22 cellular contexts compared by ENCODE assay signal in genomic region chrX:132744470-132744869, GRCh38.
"Had no signal": no experiment of that assay in that cellular context is flagged by ENCODE, and none has a peak within 500 bp of the region (broad histone marks: within the 10 kb centered on the region; RNA-seq: fewer than 3 reads in every experiment).

No MANE protein-coding gene starts in this region.

- H3K27me3 Mint-ChIP-seq: activated B cell treated with CpG ODN at 0.5 μM for 24 hours; activated CD4-positive, alpha-beta memory T cell treated with anti-CD3 and anti-CD28 coated beads for 36 hours; activated CD4-positive, alpha-beta T cell treated with anti-CD3 and anti-CD28 coated beads, Interleukin-2, amount 10 ng/mL, durations not matched to agents 24 days and 14 days; activated naive CD8-positive, alpha-beta T cell treated with anti-CD3 and anti-CD28 coated beads for 36 hours had no signal

- H3K27me3 ChIP-seq: brain microvascular endothelial cell, cardiac muscle cell had no signal

- H3K9me3 Mint-ChIP-seq: activated B cell treated with CpG ODN at 0.5 μM for 24 hours; activated CD4-positive, alpha-beta memory T cell treated with anti-CD3 and anti-CD28 coated beads for 36 hours; activated CD4-positive, alpha-beta T cell treated with anti-CD3 and anti-CD28 coated beads, Interleukin-2, amount 10 ng/mL, durations not matched to agents 24 days and 14 days; activated naive CD4-positive, alpha-beta T cell treated with anti-CD3 and anti-CD28 coated beads, Interleukin-2, amount 10 ng/mL, durations not matched to agents 7 days and 5 days; activated naive CD8-positive, alpha-beta T cell treated with anti-CD3 and anti-CD28 coated beads for 36 hours; activated T-cell treated with anti-CD3 and anti-CD28 coated beads, Interleukin-2, amount 50 U/mL, for 24 hours; activated T-helper 17 cell treated with anti-CD3 and anti-CD28 coated beads, Interleukin-2, amount 50 U/mL, for 72 hours had no signal

- ATAC-seq: activated T-helper 17 cell treated with anti-CD3 and anti-CD28 coated beads, Interleukin-2, amount 50 U/mL, for 72 hours; T-helper 17 cell had no signal

- H3K4me3 Mint-ChIP-seq: activated B cell treated with CpG ODN at 0.5 μM for 24 hours; activated CD4-positive, alpha-beta memory T cell treated with anti-CD3 and anti-CD28 coated beads for 36 hours; activated CD4-positive, alpha-beta T cell treated with anti-CD3 and anti-CD28 coated beads, Interleukin-2, amount 10 ng/mL, durations not matched to agents 24 days and 14 days; activated naive CD4-positive, alpha-beta T cell treated with anti-CD3 and anti-CD28 coated beads, Interleukin-2, amount 10 ng/mL, durations not matched to agents 7 days and 5 days; activated naive CD8-positive, alpha-beta T cell treated with anti-CD3 and anti-CD28 coated beads for 36 hours; activated T-cell treated with anti-CD3 and anti-CD28 coated beads, Interleukin-2, amount 50 U/mL, for 24 hours; activated T-helper 17 cell treated with anti-CD3 and anti-CD28 coated beads, Interleukin-2, amount 50 U/mL, for 72 hours; T-helper 17 cell had no signal

- FAIRE-seq: TTC549 had no signal

- H3K36me3 Mint-ChIP-seq: activated CD4-positive, alpha-beta memory T cell treated with anti-CD3 and anti-CD28 coated beads for 36 hours; activated naive CD4-positive, alpha-beta T cell treated with anti-CD3 and anti-CD28 coated beads, Interleukin-2, amount 10 ng/mL, durations not matched to agents 7 days and 5 days; activated naive CD8-positive, alpha-beta T cell treated with anti-CD3 and anti-CD28 coated beads for 36 hours had no signal

- H3K27ac ChIP-seq: brain microvascular endothelial cell, cardiac muscle cell had no signal

- H3K36me3 ChIP-seq: brain microvascular endothelial cell, cardiac muscle cell had no signal

- H3K4me3 ChIP-seq: cardiac muscle cell had no signal

- H3K4me1 Mint-ChIP-seq: activated B cell treated with CpG ODN at 0.5 μM for 24 hours; activated naive CD8-positive, alpha-beta T cell treated with anti-CD3 and anti-CD28 coated beads for 36 hours; activated T-helper 17 cell treated with anti-CD3 and anti-CD28 coated beads, Interleukin-2, amount 50 U/mL, for 72 hours; T-helper 17 cell had no signal

- DNase-seq: activated B cell treated with CpG ODN at 0.5 μM for 24 hours; activated CD4-positive, alpha-beta memory T cell treated with anti-CD3 and anti-CD28 coated beads for 36 hours; activated CD4-positive, alpha-beta T cell treated with anti-CD3 and anti-CD28 coated beads for 1 hour; activated CD4-positive, alpha-beta T cell treated with anti-CD3 and anti-CD28 coated beads, Interleukin-2, amount 10 ng/mL, durations not matched to agents 24 days and 14 days; activated gamma-delta T cell; activated naive CD4-positive, alpha-beta T cell treated with anti-CD3 and anti-CD28 coated beads, Interleukin-2, amount 10 ng/mL, durations not matched to agents 7 days and 5 days; activated naive CD8-positive, alpha-beta T cell treated with anti-CD3 and anti-CD28 coated beads for 36 hours; activated T-cell treated with anti-CD3 and anti-CD28 coated beads, Interleukin-2, amount 50 U/mL, for 24 hours; brain microvascular endothelial cell; KG1; NCI-H1048; NCI-H146; NCI-H187 treated with DMSO at 0.1 percent for 48 hours; NCI-H2081 treated with DMSO at 0.1 percent for 48 hours; NCI-H446; NCI-H524; SIG-M5; T-helper 17 cell; T1000 had no signal

- H3K27ac Mint-ChIP-seq: activated B cell treated with CpG ODN at 0.5 μM for 24 hours; activated CD4-positive, alpha-beta memory T cell treated with anti-CD3 and anti-CD28 coated beads for 36 hours; activated CD4-positive, alpha-beta T cell treated with anti-CD3 and anti-CD28 coated beads, Interleukin-2, amount 10 ng/mL, durations not matched to agents 24 days and 14 days; activated naive CD4-positive, alpha-beta T cell treated with anti-CD3 and anti-CD28 coated beads, Interleukin-2, amount 10 ng/mL, durations not matched to agents 7 days and 5 days; activated naive CD8-positive, alpha-beta T cell treated with anti-CD3 and anti-CD28 coated beads for 36 hours; activated T-cell treated with anti-CD3 and anti-CD28 coated beads, Interleukin-2, amount 50 U/mL, for 24 hours; activated T-helper 17 cell treated with anti-CD3 and anti-CD28 coated beads, Interleukin-2, amount 50 U/mL, for 72 hours; T-helper 17 cell had no signal
